10 cellular contexts compared by ENCODE assay signal in the genomic region with DNA sequence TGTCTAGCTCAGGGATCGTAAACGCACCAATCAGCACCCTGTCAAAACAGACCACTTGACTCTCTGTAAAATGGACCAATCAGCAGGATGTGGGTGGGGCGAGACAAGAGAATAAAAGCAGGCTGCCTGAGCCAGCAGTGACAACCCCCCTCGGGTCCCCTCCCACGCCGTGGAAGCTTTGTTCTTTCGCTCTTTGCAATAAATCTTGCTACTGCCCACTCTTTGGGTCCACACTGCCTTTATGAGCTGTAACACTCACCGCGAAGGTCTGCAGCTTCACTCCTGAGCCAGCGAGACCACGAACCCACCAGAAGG. TPM values are rescaled to one million over a fixed set of nuclear protein-coding genes. Genes with fewer than 3 reads are reported as not detected.
DNase-seq lines count a peak whose midpoint lies in the region; ATAC-seq and TF ChIP-seq lines count a peak whose summit lies in the region.
"Not testable (repeated sequence)": the region's sequence is repeated elsewhere in the genome, so short reads cannot be mapped to it uniquely, and the experiment has no call there.
"Had no signal": no experiment of that assay in that cellular context is flagged by ENCODE, and none has a peak within 500 bp of the region (broad histone marks: within the 10 kb centered on the region; RNA-seq: fewer than 3 reads in every experiment).

No MANE protein-coding gene starts in this region.

- not testable (repeated sequence) for H3K27me3 Mint-ChIP-seq in activated CD4-positive, alpha-beta T cell treated with anti-CD3 and anti-CD28 coated beads, Interleukin-2, amount 10 ng/mL, durations not matched to agents 7 days and 5 days; activated naive CD8-positive, alpha-beta T cell treated with anti-CD3 and anti-CD28 coated beads, Interleukin-2, amount 50 U/mL, for 24 hours; nephron progenitor cell (ENCODE audit: low read depth, poor library complexity)

- H3K4me1 Mint-ChIP-seq in activated CD4-positive, alpha-beta T cell treated with anti-CD3 and anti-CD28 coated beads, Interleukin-2, amount 10 ng/mL, durations not matched to agents 7 days and 5 days = peaks cover 48% of the 10 kb centered on the region
- peaks cover 24% of the 10 kb centered on the region for H3K4me1 Mint-ChIP-seq in activated naive CD8-positive, alpha-beta T cell treated with anti-CD3 and anti-CD28 coated beads, Interleukin-2, amount 50 U/mL, for 24 hours
- peaks cover 46% of the 10 kb centered on the region for H3K4me1 Mint-ChIP-seq in nephron progenitor cell

- H3K4me3 ChIP-seq in A673 (ENCODE audit: low read depth, low read length, poor library complexity, severe bottlenecking) = not testable (repeated sequence)

- not testable (repeated sequence) for H3K9me3 Mint-ChIP-seq in activated CD4-positive, alpha-beta T cell treated with anti-CD3 and anti-CD28 coated beads, Interleukin-2, amount 10 ng/mL, durations not matched to agents 7 days and 5 days; activated naive CD8-positive, alpha-beta T cell treated with anti-CD3 and anti-CD28 coated beads, Interleukin-2, amount 50 U/mL, for 24 hours; nephron progenitor cell

- intact Hi-C loops in A673 (cut with micrococcal nuclease; ENCODE audit: unreplicated experiment) = loop anchor here (5.0 kb wide), 1 partner anchor 127 kb away; no protein-coding TSS in a partner anchor

- DNase-seq in A673 (ENCODE audit: low spot score) (peak; percentile 39), MV-4-11 (lab: John Stamatoyannopoulos, UW) (peak; percentile 13), T follicular helper cell (ENCODE audit: low read depth) (peak; percentile 36), nephron progenitor cell (peak; percentile 33)
- peak; percentile 44 for DNase-seq in activated CD4-positive, alpha-beta T cell treated with anti-CD3 and anti-CD28 coated beads, Interleukin-2, amount 10 ng/mL, durations not matched to agents 7 days and 5 days
- DNase-seq in activated T-cell treated with anti-CD3 and anti-CD28 coated beads, Interleukin-2, amount 50 U/mL, for 48 hours = peak; percentile 77 to 79
- peak; percentile 49 for DNase-seq in activated naive CD8-positive, alpha-beta T cell treated with anti-CD3 and anti-CD28 coated beads, Interleukin-2, amount 50 U/mL, for 24 hours
- DNase-seq in stimulated activated CD4-positive, alpha-beta T cell treated with anti-CD3 and anti-CD28 coated beads, TNF-alpha, amount 100 ng/mL, for 4 hours (ENCODE audit: low read depth in 3 of 3) = peak in 2 of 3 experiments; percentile 6 to 10

- H3K27ac Mint-ChIP-seq in activated CD4-positive, alpha-beta T cell treated with anti-CD3 and anti-CD28 coated beads, Interleukin-2, amount 10 ng/mL, durations not matched to agents 7 days and 5 days = peak overlapping the region; percentile 85
- H3K27ac Mint-ChIP-seq in activated naive CD8-positive, alpha-beta T cell treated with anti-CD3 and anti-CD28 coated beads, Interleukin-2, amount 50 U/mL, for 24 hours = peak overlapping the region; percentile 7
- peak overlapping the region; percentile 51 for H3K27ac Mint-ChIP-seq in nephron progenitor cell

- H3K36me3 Mint-ChIP-seq in activated CD4-positive, alpha-beta T cell treated with anti-CD3 and anti-CD28 coated beads, Interleukin-2, amount 10 ng/mL, durations not matched to agents 7 days and 5 days (ENCODE audit: low read depth); activated naive CD8-positive, alpha-beta T cell treated with anti-CD3 and anti-CD28 coated beads, Interleukin-2, amount 50 U/mL, for 24 hours (ENCODE audit: low read depth); nephron progenitor cell (ENCODE audit: low read depth): not testable (repeated sequence)

- not testable (repeated sequence) for H3K27ac ChIP-seq in A673 (ENCODE audit: low read depth, low read length, poor library complexity, severe bottlenecking)

- POLR2A ChIA-PET in A673 (lab: Charles Lee; ENCODE audit: low non-redundant PET) = interaction anchor here (0.6 kb wide), 1 partner anchor 162 kb away, joined by 4 read pairs; no protein-coding TSS in a partner anchor
- POLR2A ChIA-PET in activated CD4-positive, alpha-beta T cell treated with anti-CD3 and anti-CD28 coated beads, Interleukin-2, amount 10 ng/mL, durations not matched to agents 7 days and 5 days (lab: Charles Lee) = interaction anchor here (0.6 kb wide), 1 partner anchor 39 kb away, joined by 3 read pairs; no protein-coding TSS in a partner anchor

- CTCF ChIA-PET in A673 (lab: Charles Lee) = interaction anchor here (1.1 kb wide), 1 partner anchor 181 kb away, joined by 3 read pairs; no protein-coding TSS in a partner anchor
- CTCF ChIA-PET in activated CD4-positive, alpha-beta T cell treated with anti-CD3 and anti-CD28 coated beads, Interleukin-2, amount 10 ng/mL, durations not matched to agents 7 days and 5 days (lab: Charles Lee) = interaction anchor here (1.2 to 3.7 kb wide), 7 partner anchors 10 to 201 kb away, joined by 3 to 17 read pairs (median 6); a partner anchor contains a TSS

- not testable (repeated sequence) for H3K9me3 ChIP-seq in A673 (ENCODE audit: low read depth, low read length, poor library complexity, severe bottlenecking)

- not testable (repeated sequence) for H3K36me3 ChIP-seq in A673 (ENCODE audit: insufficient read depth, low read length, poor library complexity, severe bottlenecking)

- ATAC-seq in activated naive CD8-positive, alpha-beta T cell treated with anti-CD3 and anti-CD28 coated beads, Interleukin-2, amount 50 U/mL, for 24 hours = not testable (repeated sequence)

- H3K4me1 ChIP-seq in A673 (ENCODE audit: insufficient read depth, low read length, poor library complexity, severe bottlenecking) = not testable (repeated sequence)

- peak overlapping the region; percentile 55 for H3K4me3 Mint-ChIP-seq in activated CD4-positive, alpha-beta T cell treated with anti-CD3 and anti-CD28 coated beads, Interleukin-2, amount 10 ng/mL, durations not matched to agents 7 days and 5 days
- H3K4me3 Mint-ChIP-seq in activated naive CD8-positive, alpha-beta T cell treated with anti-CD3 and anti-CD28 coated beads, Interleukin-2, amount 50 U/mL, for 24 hours = peak overlapping the region; percentile 35
- H3K4me3 Mint-ChIP-seq in nephron progenitor cell = peak overlapping the region; percentile 31

- not testable (repeated sequence) for BruUV-seq in A673 (replicated peaks; lab: Mats Ljungman, UMichigan)

- H3K27me3 ChIP-seq in A673 (replicated peaks; ENCODE audit: insufficient read depth, low read depth, low read length, poor library complexity) = not testable (repeated sequence)

- TF ChIP-seq CTCF in A673 (conservative IDR thresholded peaks at IDR 0.05; ENCODE audit: low read depth, low read length); nephron progenitor cell (IDR thresholded peaks at IDR 0.05): not testable (repeated sequence)

RNA-seq across cellular contexts. Expression of a gene that starts 13.5 kb away (rescaled TPM):
- total RNA-seq in A673 (2021) = 0.15 TPM in 1 of 2 replicates, not detected in the other
- total RNA-seq in activated CD4-positive, alpha-beta T cell treated with anti-CD3 and anti-CD28 coated beads, Interleukin-2, amount 10 ng/mL, durations not matched to agents 7 days and 5 days = 10 to 100 TPM; 28.9 to 30.5 TPM
- total RNA-seq: A172 had no signal

RNA-seq across cellular contexts. Expression of a gene that starts 13.8 kb away (rescaled TPM):
- total RNA-seq in A673 (2021) = 3.0 and 3.9 TPM in 2 replicates
- total RNA-seq in activated CD4-positive, alpha-beta T cell treated with anti-CD3 and anti-CD28 coated beads, Interleukin-2, amount 10 ng/mL, durations not matched to agents 7 days and 5 days = 1 to 10 TPM; 5.9 to 6.4 TPM
- total RNA-seq: urinary bladder had no signal

RNA-seq across cellular contexts. Expression of a gene that starts 39.6 kb away (rescaled TPM):
- total RNA-seq in A673 (2021) = 37.6 and 39.8 TPM in 2 replicates
- total RNA-seq in activated CD4-positive, alpha-beta T cell treated with anti-CD3 and anti-CD28 coated beads, Interleukin-2, amount 10 ng/mL, durations not matched to agents 7 days and 5 days = 10 to 100 TPM; 31.5 to 34.9 TPM

RNA-seq across cellular contexts. Expression of a gene that starts 40.7 kb away (rescaled TPM):
- 97.4 and 108 TPM in 2 replicates for total RNA-seq in A673 (2021)
- total RNA-seq in activated CD4-positive, alpha-beta T cell treated with anti-CD3 and anti-CD28 coated beads, Interleukin-2, amount 10 ng/mL, durations not matched to agents 7 days and 5 days = 100 to 1,000 TPM in 1 of 2 experiments, 10 to 100 TPM in 1; 95.2 to 112 TPM

RNA-seq across cellular contexts. Expression of a gene that starts 49.6 kb away (rescaled TPM):
- 0.19 and 0.28 TPM in 2 replicates for total RNA-seq in A673 (2021)
- under 1 TPM; 0.20 to 0.23 TPM for total RNA-seq in activated CD4-positive, alpha-beta T cell treated with anti-CD3 and anti-CD28 coated beads, Interleukin-2, amount 10 ng/mL, durations not matched to agents 7 days and 5 days

Comparison
In these comparisons a context has a peak if more than half of its experiments do, and no peak if none do; other contexts are left out.
1. DNase-seq: peak in every context shown above with its lines; median percentile 78 in activated T-cell treated with anti-CD3 and anti-CD28 coated beads, Interleukin-2, amount 50 U/mL, for 48 hours; 49 in activated naive CD8-positive, alpha-beta T cell treated with anti-CD3 and anti-CD28 coated beads, Interleukin-2, amount 50 U/mL, for 24 hours; 44 in activated CD4-positive, alpha-beta T cell treated with anti-CD3 and anti-CD28 coated beads, Interleukin-2, amount 10 ng/mL, durations not matched to agents 7 days and 5 days; 39 in A673; 36 in T follicular helper cell; 33 in nephron progenitor cell; 13 in MV-4-11; 8 in stimulated activated CD4-positive, alpha-beta T cell treated with anti-CD3 and anti-CD28 coated beads, TNF-alpha, amount 100 ng/mL, for 4 hours.
2. H3K27ac Mint-ChIP-seq: peak in every context shown above with its lines; median percentile 85 in activated CD4-positive, alpha-beta T cell treated with anti-CD3 and anti-CD28 coated beads, Interleukin-2, amount 10 ng/mL, durations not matched to agents 7 days and 5 days; 51 in nephron progenitor cell; 7 in activated naive CD8-positive, alpha-beta T cell treated with anti-CD3 and anti-CD28 coated beads, Interleukin-2, amount 50 U/mL, for 24 hours.
3. RNA of a gene that starts 13.5 kb away (total RNA-seq): 28.9 to 30.5 TPM in activated CD4-positive, alpha-beta T cell treated with anti-CD3 and anti-CD28 coated beads, Interleukin-2, amount 10 ng/mL, durations not matched to agents 7 days and 5 days; 0.15 TPM in A673; every median in the first group is over 10 times any median in the second.
4. Peak in every context shown above with its lines, with median percentiles within 50 percentile points of each other: H3K4me3 Mint-ChIP-seq.